ENCODE assay signal across 12 cellular contexts in the genomic region with DNA sequence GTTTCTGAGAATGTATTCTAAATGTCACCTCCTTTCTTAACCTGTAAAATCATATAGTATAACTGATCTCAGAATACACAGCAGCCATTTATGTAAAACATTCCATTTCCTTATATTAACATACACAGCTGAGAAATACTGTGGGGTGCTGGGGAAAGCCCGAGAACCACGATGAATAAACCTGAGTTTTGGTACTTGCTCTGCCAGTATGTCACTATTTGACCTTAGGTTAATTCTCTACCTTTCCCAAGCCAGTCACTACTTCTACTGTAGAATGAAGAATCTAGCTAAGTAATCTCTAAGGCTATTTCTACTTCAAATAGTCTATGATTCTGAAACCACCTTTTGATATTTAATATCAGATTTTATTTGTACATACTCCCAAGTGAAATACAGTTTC.
DNase-seq lines count a peak whose midpoint lies in the region; ATAC-seq and TF ChIP-seq lines count a peak whose summit lies in the region.
"Had no signal": no experiment of that assay in that cellular context is flagged by ENCODE, and none has a peak within 500 bp of the region (broad histone marks: within the 10 kb centered on the region; RNA-seq: fewer than 3 reads in every experiment).

No MANE protein-coding gene starts in this region.

- H3K4me1 Mint-ChIP-seq in activated naive CD4-positive, alpha-beta T cell treated with anti-CD3 and anti-CD28 coated beads for 36 hours (ENCODE audit: low read depth): peaks cover 45% of the 10 kb centered on the region
- H3K4me1 Mint-ChIP-seq in activated T-helper 17 cell treated with anti-CD3 and anti-CD28 coated beads, Interleukin-2, amount 50 U/mL, for 72 hours: peaks cover 19% of the 10 kb centered on the region

- H3K4me3 Mint-ChIP-seq in activated naive CD4-positive, alpha-beta T cell treated with anti-CD3 and anti-CD28 coated beads for 36 hours: no peak overlapping the region
- H3K4me3 Mint-ChIP-seq in activated T-helper 17 cell treated with anti-CD3 and anti-CD28 coated beads, Interleukin-2, amount 50 U/mL, for 72 hours: peak overlapping the region; percentile 34
- H3K4me3 Mint-ChIP-seq: mesothelial cell of epicardium had no signal

- H2AFZ ChIP-seq in hepatocyte (no peak overlapping the region), PC-9 (no peak overlapping the region)

- H3K79me2 ChIP-seq in hepatocyte (no peaks in the 10 kb centered on the region), PC-9 (ENCODE audit: low read depth) (no peaks in the 10 kb centered on the region)

- H3K27ac ChIP-seq in hepatocyte (no peak overlapping the region), PC-9 (no peak overlapping the region)

- WGBS in hepatocyte (ENCODE audit: low lambda C conversion rate, missing lambda C conversion rate): 84% methylated on average over 2 of the region's 2 CpGs

- H4K20me1 ChIP-seq in hepatocyte (ENCODE audit: insufficient read depth, poor library complexity, severe bottlenecking) (no peaks in the 10 kb centered on the region), PC-9 (ENCODE audit: insufficient read depth) (0 out of 2 replicates have a peak, but pooled peaks cover 3% of the 10 kb centered on the region)

- H3K4me1 ChIP-seq in hepatocyte (ENCODE audit: insufficient read depth): no peaks in the 10 kb centered on the region
- H3K4me1 ChIP-seq in PC-9 (replicated peaks; ENCODE audit: insufficient read depth): no peaks in the 10 kb centered on the region

- no peaks in the 10 kb centered on the region for H3K36me3 ChIP-seq in hepatocyte (replicated peaks; ENCODE audit: insufficient read depth, low read depth)
- no peaks in the 10 kb centered on the region; the same call in 1 of the 2 replicates for H3K36me3 ChIP-seq in PC-9 (ENCODE audit: low read depth)

- H3K9me3 Mint-ChIP-seq in activated naive CD4-positive, alpha-beta T cell treated with anti-CD3 and anti-CD28 coated beads for 36 hours: no peaks in the 10 kb centered on the region
- no peaks in the 10 kb centered on the region for H3K9me3 Mint-ChIP-seq in activated T-helper 17 cell treated with anti-CD3 and anti-CD28 coated beads, Interleukin-2, amount 50 U/mL, for 72 hours

- H3F3A ChIP-seq in PC-9 (ENCODE audit: insufficient read depth, low read depth): no peaks in the 10 kb centered on the region

- TF ChIP-seq CTCF in hepatocyte (IDR thresholded peaks at IDR 0.05; ENCODE audit: poor library complexity) (no peak), PC-9 (conservative IDR thresholded peaks at IDR 0.05) (no peak)

- intact Hi-C loops in activated naive CD4-positive, alpha-beta T cell treated with anti-CD3 and anti-CD28 coated beads for 36 hours (cut with micrococcal nuclease): loop anchor here (1.0 to 5.0 kb wide), 4 partner anchors 10 to 454 kb away; no protein-coding TSS in a partner anchor
- intact Hi-C loops in PC-9 (cut with micrococcal nuclease; ENCODE audit: unreplicated experiment): no loop called here

- peak; percentile 83 for DNase-seq in activated naive CD4-positive, alpha-beta T cell treated with anti-CD3 and anti-CD28 coated beads for 36 hours
- DNase-seq in activated naive CD4-positive, alpha-beta T cell (lab: John Stamatoyannopoulos, UW): no peak
- DNase-seq in hepatocyte (ENCODE audit: low spot score) (no peak), NCI-H748 treated with DMSO at 0.1 percent for 48 hours (lab: John Stamatoyannopoulos, UW) (no peak), PC-9 (no peak), MV-4-11 (lab: John Stamatoyannopoulos, UW) (no peak)
- DNase-seq: NCI-H1694 treated with DMSO at 0.1 percent for 48 hours, pancreas had no signal

- H3K27ac Mint-ChIP-seq in activated naive CD4-positive, alpha-beta T cell treated with anti-CD3 and anti-CD28 coated beads for 36 hours: peak overlapping the region; percentile 70
- H3K27ac Mint-ChIP-seq in activated T-helper 17 cell treated with anti-CD3 and anti-CD28 coated beads, Interleukin-2, amount 50 U/mL, for 72 hours: peak overlapping the region; percentile 23

- no peaks in the 10 kb centered on the region for H3K27me3 Mint-ChIP-seq in activated naive CD4-positive, alpha-beta T cell treated with anti-CD3 and anti-CD28 coated beads for 36 hours (ENCODE audit: low read depth)
- H3K27me3 Mint-ChIP-seq in activated T-helper 17 cell treated with anti-CD3 and anti-CD28 coated beads, Interleukin-2, amount 50 U/mL, for 72 hours: no peaks in the 10 kb centered on the region

- H3K27me3 ChIP-seq in hepatocyte (no peaks in the 10 kb centered on the region), PC-9 (ENCODE audit: insufficient read depth, low read depth) (no peaks in the 10 kb centered on the region)
- H3K27me3 ChIP-seq: pancreas had no signal

- H3K36me3 Mint-ChIP-seq in activated naive CD4-positive, alpha-beta T cell treated with anti-CD3 and anti-CD28 coated beads for 36 hours (ENCODE audit: low read depth): peaks cover 50% of the 10 kb centered on the region
- H3K36me3 Mint-ChIP-seq in activated T-helper 17 cell treated with anti-CD3 and anti-CD28 coated beads, Interleukin-2, amount 50 U/mL, for 72 hours (ENCODE audit: low read depth): peaks cover 89% of the 10 kb centered on the region

- H3K4me2 ChIP-seq in hepatocyte: no peak overlapping the region
- H3K4me2 ChIP-seq in PC-9: no peak overlapping the region

- ATAC-seq in HG02798 (IDR thresholded peaks at IDR 0.05; ENCODE audit: poor library complexity, unreplicated experiment): peak; percentile 40
- peak; percentile 82 for ATAC-seq in activated T-helper 17 cell treated with anti-CD3 and anti-CD28 coated beads, Interleukin-2, amount 50 U/mL, for 72 hours (replicated peaks)
- ATAC-seq: HepG2, pancreas had no signal

- H3K9me2 ChIP-seq in hepatocyte (replicated peaks; ENCODE audit: insufficient read depth): no peaks in the 10 kb centered on the region
- H3K9me2 ChIP-seq in PC-9 (ENCODE audit: insufficient read depth): no peaks in the 10 kb centered on the region; the same call in 1 of the 2 replicates

- BruUV-seq in PC-9 (replicated peaks; lab: Mats Ljungman, UMichigan): no TSS peak

- POLR2A ChIA-PET in PC-9 (lab: Charles Lee; ENCODE audit: unreplicated experiment): no interaction called here

- CTCF ChIA-PET in activated naive CD4-positive, alpha-beta T cell treated with anti-CD3 and anti-CD28 coated beads for 36 hours (lab: Charles Lee): interaction anchor here (0.5 to 3.0 kb wide), 2 partner anchors 18 to 854 kb away, joined by 3 to 11 read pairs; no protein-coding TSS in a partner anchor
- CTCF ChIA-PET in PC-9 (lab: Charles Lee): no interaction called here

- H3K4me3 ChIP-seq in hepatocyte (no peak overlapping the region), PC-9 (no peak overlapping the region)
- H3K4me3 ChIP-seq: pancreas had no signal

- H3K9me3 ChIP-seq in hepatocyte (ENCODE audit: low read depth) (no peaks in the 10 kb centered on the region), PC-9 (ENCODE audit: insufficient read depth, low read depth) (no peaks in the 10 kb centered on the region)
- H3K9me3 ChIP-seq: pancreas had no signal
